Comparison of ENCODE assay signal across 1 cellular context in the genomic region with DNA sequence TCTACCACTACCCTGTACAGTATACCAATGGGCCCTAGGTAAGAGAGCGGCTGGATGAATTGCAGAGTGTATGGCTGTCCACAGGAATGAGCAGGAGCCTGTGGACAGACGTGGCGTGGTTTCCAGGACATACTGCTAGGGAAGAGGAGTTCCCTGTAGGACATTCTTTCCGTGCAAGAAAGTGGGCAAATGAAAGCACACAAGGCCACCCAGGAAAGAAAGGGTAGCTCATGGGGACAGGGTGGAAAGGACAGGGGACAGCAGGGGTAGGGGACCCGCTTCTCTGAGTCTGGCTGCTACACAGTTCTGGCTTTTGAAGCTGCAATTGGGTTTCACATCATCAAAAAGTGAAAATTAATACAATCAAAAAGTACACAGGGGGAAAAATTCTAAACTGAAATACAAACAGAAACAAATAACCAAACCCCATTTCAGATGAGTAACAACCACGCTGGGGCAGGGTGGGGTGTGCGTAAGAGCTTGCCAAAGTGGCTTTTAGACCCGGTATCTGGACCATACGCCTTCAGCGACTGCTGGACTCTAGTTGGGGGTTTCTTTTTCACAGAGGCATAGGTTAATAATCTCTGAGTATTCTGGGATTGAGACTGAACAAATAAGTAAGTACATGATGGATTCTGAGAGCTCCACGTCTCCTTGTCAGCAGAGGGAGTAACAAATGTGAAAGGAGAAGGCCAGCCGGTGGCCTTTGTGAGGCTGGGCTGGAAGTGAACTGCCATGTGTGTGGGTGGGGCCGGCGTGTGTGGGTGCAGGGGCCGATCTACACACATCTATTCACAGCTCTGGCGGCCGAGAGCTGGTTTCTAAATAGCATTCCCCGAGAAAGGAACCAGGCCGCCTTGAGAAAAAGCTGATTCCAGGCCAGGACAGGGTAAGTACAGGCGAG.
TF ChIP-seq lines count a peak whose summit lies in the region.

No MANE protein-coding gene starts in this region.

TF ChIP-seq in SK-N-SH, 30 proteins besides CTCF, POLR2A, EP300 and RAD21 (continued from another document):
- TF ChIP-seq, protein P1, sequence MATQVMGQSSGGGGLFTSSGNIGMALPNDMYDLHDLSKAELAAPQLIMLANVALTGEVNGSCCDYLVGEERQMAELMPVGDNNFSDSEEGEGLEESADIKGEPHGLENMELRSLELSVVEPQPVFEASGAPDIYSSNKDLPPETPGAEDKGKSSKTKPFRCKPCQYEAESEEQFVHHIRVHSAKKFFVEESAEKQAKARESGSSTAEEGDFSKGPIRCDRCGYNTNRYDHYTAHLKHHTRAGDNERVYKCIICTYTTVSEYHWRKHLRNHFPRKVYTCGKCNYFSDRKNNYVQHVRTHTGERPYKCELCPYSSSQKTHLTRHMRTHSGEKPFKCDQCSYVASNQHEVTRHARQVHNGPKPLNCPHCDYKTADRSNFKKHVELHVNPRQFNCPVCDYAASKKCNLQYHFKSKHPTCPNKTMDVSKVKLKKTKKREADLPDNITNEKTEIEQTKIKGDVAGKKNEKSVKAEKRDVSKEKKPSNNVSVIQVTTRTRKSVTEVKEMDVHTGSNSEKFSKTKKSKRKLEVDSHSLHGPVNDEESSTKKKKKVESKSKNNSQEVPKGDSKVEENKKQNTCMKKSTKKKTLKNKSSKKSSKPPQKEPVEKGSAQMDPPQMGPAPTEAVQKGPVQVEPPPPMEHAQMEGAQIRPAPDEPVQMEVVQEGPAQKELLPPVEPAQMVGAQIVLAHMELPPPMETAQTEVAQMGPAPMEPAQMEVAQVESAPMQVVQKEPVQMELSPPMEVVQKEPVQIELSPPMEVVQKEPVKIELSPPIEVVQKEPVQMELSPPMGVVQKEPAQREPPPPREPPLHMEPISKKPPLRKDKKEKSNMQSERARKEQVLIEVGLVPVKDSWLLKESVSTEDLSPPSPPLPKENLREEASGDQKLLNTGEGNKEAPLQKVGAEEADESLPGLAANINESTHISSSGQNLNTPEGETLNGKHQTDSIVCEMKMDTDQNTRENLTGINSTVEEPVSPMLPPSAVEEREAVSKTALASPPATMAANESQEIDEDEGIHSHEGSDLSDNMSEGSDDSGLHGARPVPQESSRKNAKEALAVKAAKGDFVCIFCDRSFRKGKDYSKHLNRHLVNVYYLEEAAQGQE (IDR thresholded peaks at IDR 0.05; ENCODE audit: low read depth, low read length): no peak
- no peak for TF ChIP-seq POLR2AphosphoS5 (IDR thresholded peaks at IDR 0.05; ENCODE audit: low read depth, low read length)
- TF ChIP-seq NFIC (IDR thresholded peaks at IDR 0.05; ENCODE audit: borderline replicate concordance): no peak
- no peak for TF ChIP-seq TEAD4 (IDR thresholded peaks at IDR 0.05; ENCODE audit: borderline replicate concordance, insufficient read depth)
- TF ChIP-seq GATA2 (CRISPR knock-in tag; IDR thresholded peaks at IDR 0.05): no peak
- TF ChIP-seq FOXJ3 (CRISPR knock-in tag; IDR thresholded peaks at IDR 0.05): no peak
- TF ChIP-seq, protein P2, sequence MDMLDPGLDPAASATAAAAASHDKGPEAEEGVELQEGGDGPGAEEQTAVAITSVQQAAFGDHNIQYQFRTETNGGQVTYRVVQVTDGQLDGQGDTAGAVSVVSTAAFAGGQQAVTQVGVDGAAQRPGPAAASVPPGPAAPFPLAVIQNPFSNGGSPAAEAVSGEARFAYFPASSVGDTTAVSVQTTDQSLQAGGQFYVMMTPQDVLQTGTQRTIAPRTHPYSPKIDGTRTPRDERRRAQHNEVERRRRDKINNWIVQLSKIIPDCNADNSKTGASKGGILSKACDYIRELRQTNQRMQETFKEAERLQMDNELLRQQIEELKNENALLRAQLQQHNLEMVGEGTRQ (IDR thresholded peaks at IDR 0.05; ENCODE audit: borderline replicate concordance, low read depth, low read length): no peak
